1 cellular context compared by ENCODE assay signal in the genomic region with DNA sequence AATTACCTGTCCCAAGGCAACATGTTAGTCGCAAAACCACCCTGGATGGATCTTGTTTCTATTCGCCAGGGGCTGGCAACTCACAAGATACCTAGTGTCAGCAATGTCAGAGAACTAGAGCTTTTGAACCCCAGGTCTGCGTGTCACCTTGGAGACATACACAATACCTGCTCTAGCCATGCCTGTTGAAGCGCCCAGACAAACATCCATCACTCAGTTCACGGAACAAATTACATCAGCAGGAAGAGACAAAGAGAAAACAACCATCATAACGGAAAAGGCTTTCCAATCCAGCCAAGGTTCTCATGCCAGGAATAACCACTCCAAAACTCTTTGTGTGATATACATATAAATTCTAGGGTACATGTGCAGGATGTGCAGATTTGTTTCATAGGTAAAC.
TF ChIP-seq lines count a peak whose summit lies in the region.

No MANE protein-coding gene starts in this region.

TF ChIP-seq in endothelial cell of umbilical vein, 7 proteins besides CTCF, POLR2A, EP300 and RAD21 (continued from another document):
- TF ChIP-seq, protein P1, sequence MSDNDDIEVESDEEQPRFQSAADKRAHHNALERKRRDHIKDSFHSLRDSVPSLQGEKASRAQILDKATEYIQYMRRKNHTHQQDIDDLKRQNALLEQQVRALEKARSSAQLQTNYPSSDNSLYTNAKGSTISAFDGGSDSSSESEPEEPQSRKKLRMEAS (IDR thresholded peaks at IDR 0.05; ENCODE audit: insufficient read depth, insufficient read length): no peak
TF ChIP-seq in endothelial cell of umbilical vein: peak in this region for 1.
